ENCODE assay signal across 19 cellular contexts in genomic region chr4:3497095-3497494, GRCh38. TPM values are rescaled to one million over a fixed set of nuclear protein-coding genes. Genes with fewer than 3 reads are reported as not detected.
DNase-seq lines count a peak whose midpoint lies in the region; ATAC-seq, FAIRE-seq and TF ChIP-seq lines count a peak whose summit lies in the region.
"Had no signal": no experiment of that assay in that cellular context is flagged by ENCODE, and none has a peak within 500 bp of the region (broad histone marks: within the 10 kb centered on the region; RNA-seq: fewer than 3 reads in every experiment).

No MANE protein-coding gene starts in this region.

- H3K4me1 ChIP-seq in heart right ventricle (peaks cover 0 to 78% (median 25%) of the 10 kb centered on the region in 9 donors), heart left ventricle (peaks cover 0 to 62% (median 12%) of the 10 kb centered on the region in 12 donors), BLaER1 (peaks cover 44% of the 10 kb centered on the region), H1 (replicated peaks in 1 of 4; ENCODE audit: control insufficient read depth in 3 of 4, insufficient read depth in 4 of 4, low read length in 3 of 4) (peaks cover 0 to 17% (median 8%) of the 10 kb centered on the region in 4 experiments; a peak in 5 of 7 replicates)
- H3K4me1 ChIP-seq: BE2C had no signal

- H2BK15ac ChIP-seq in H1 (ENCODE audit: low read length): no peak overlapping the region

- no peaks in the 10 kb centered on the region; the same call in none of the 2 replicates for H3K79me1 ChIP-seq in H1 (ENCODE audit: low read depth, low read length)

- TF ChIP-seq CTCF in heart right ventricle (IDR thresholded peaks at IDR 0.05) (no peak), heart left ventricle (IDR thresholded peaks at IDR 0.05) (no peak), H1 (IDR thresholded peaks at IDR 0.05; ENCODE audit: control extremely low read depth in 1 of 3, insufficient read depth in 1 of 3, low read depth in 1 of 3, low read length in 3 of 3) (no peak), neural crest cell (conservative IDR thresholded peaks at IDR 0.05) (no peak)

- CTCF ChIA-PET in H1 (lab: Charles Lee; ENCODE audit: partially characterized antibody): interaction anchor here (0.6 kb wide), 1 partner anchor 141 kb away, joined by 4 read pairs; no protein-coding TSS in a partner anchor

- no peaks in the 10 kb centered on the region for H3K9me3 Mint-ChIP-seq in neural crest cell
- no peaks in the 10 kb centered on the region for H3K9me3 Mint-ChIP-seq in stimulated activated effector memory CD8-positive, alpha-beta T cell treated with anti-CD3 and anti-CD28 coated beads, Interleukin-12 subunit alpha, Interleukin-12 subunit beta, amount 100 ng/mL, for 72 hours
- H3K9me3 Mint-ChIP-seq: CD8-positive, alpha-beta T cell; HFFc6 had no signal

- DNase-seq in heart right ventricle (no peak), heart left ventricle (no peak), H1 (ENCODE audit: low read depth in 1 of 2, low spot score in 2 of 2) (no peak), neural crest cell (ENCODE audit: low read depth, low spot score) (no peak), H7 (no peak)
- DNase-seq in stimulated activated effector memory CD8-positive, alpha-beta T cell treated with anti-CD3 and anti-CD28 coated beads, Interleukin-12 subunit alpha, Interleukin-12 subunit beta, amount 100 ng/mL, for 72 hours (ENCODE audit: low spot score in 2 of 2): no peak
- DNase-seq: BE2C; CD8-positive, alpha-beta T cell; COR-L47; DMS53; GF-D8; GOT3; HCEC 1CT; HFFc6 had no signal

- no peak overlapping the region for H3K56ac ChIP-seq in H1 (replicated peaks; ENCODE audit: insufficient read length, low read depth, low read length)

- H2AK5ac ChIP-seq in H1 (ENCODE audit: low read depth, low read length): no peak overlapping the region

- H4K20me1 ChIP-seq in BLaER1: peaks cover 66% of the 10 kb centered on the region
- H4K20me1 ChIP-seq in H1 (replicated peaks in 1 of 2; ENCODE audit: control insufficient read depth in 1 of 2, insufficient read depth in 2 of 2, low read length in 2 of 2): peaks cover 21 to 43% of the 10 kb centered on the region in 2 experiments

- no peak overlapping the region for H4K8ac ChIP-seq in H1 (ENCODE audit: extremely low read depth, insufficient read depth, low read length)

- H2AFZ ChIP-seq in H1 (ENCODE audit: low read length): no peak overlapping the region

- POLR2A ChIA-PET in H1 (lab: Charles Lee; ENCODE audit: partially characterized antibody): interaction anchor here (1.2 kb wide), 1 partner anchor 16 kb away, joined by 3 read pairs; no protein-coding TSS in a partner anchor

- H4K5ac ChIP-seq in H1 (ENCODE audit: insufficient read length, low read depth, low read length): no peak overlapping the region

- no peak overlapping the region for H3K23ac ChIP-seq in H1 (ENCODE audit: insufficient read length)

- no peaks in the 10 kb centered on the region for H3K79me2 ChIP-seq in H1 (ENCODE audit: control insufficient read depth in 1 of 2, insufficient read depth in 2 of 2, low read length in 2 of 2)

- no peak for TF ChIP-seq RAD21 in H1 (IDR thresholded peaks at IDR 0.05 in 1 of 2, conservative IDR thresholded peaks at IDR 0.05 in 1 of 2; ENCODE audit: low read depth in 2 of 2, low read length in 2 of 2)

- no peak overlapping the region for H2BK12ac ChIP-seq in H1 (ENCODE audit: low read depth, low read length)

- H4K91ac ChIP-seq in H1 (replicated peaks; ENCODE audit: insufficient read length, low read length): no peak overlapping the region

- H3K9me3 ChIP-seq in heart right ventricle (no peaks in the 10 kb centered on the region), heart left ventricle (no peaks in the 10 kb centered on the region), BLaER1 (no peaks in the 10 kb centered on the region), H1 (ENCODE audit: insufficient read depth in 2 of 2, low read depth in 1 of 2, low read length in 1 of 2) (no peaks in the 10 kb centered on the region)
- H3K9me3 ChIP-seq: BE2C had no signal

- H3K4me2 ChIP-seq in BLaER1 (peak overlapping the region; percentile 7; the same call in 1 of the 2 replicates), H1 (ENCODE audit: insufficient read depth in 1 of 2, low read depth in 2 of 2, low read length in 2 of 2) (no peak overlapping the region)

- H3K27me3 ChIP-seq in heart right ventricle (peaks cover 0 to 39% (median 17%) of the 10 kb centered on the region in 7 donors), heart left ventricle (peaks cover 0 to 31% (median 7%) of the 10 kb centered on the region in 9 donors), BLaER1 (peaks cover 12% of the 10 kb centered on the region; the same call in 1 of the 2 replicates), H1 (replicated peaks in 1 of 4; ENCODE audit: control insufficient read depth in 3 of 4, extremely low read depth in 1 of 4, insufficient read depth in 3 of 4, low read length in 3 of 4) (peaks cover 31 to 63% (median 51%) of the 10 kb centered on the region in 4 experiments), H7 (ENCODE audit: control insufficient read depth, insufficient read depth, low read length) (peaks cover 20% of the 10 kb centered on the region)

- H3K27ac ChIP-seq in heart right ventricle (peak overlapping the region in 6 of 10 donors; percentile 20 to 62 (median 38)), heart left ventricle (peak overlapping the region in 5 of 12 donors; percentile 10 to 46 (median 29)), BLaER1 (no peak overlapping the region), H1 (ENCODE audit: low read depth, low read length) (no peak overlapping the region)
- H3K27ac ChIP-seq: HL-60 had no signal

- H3K23me2 ChIP-seq in H1 (ENCODE audit: low read depth, low read length): no peaks in the 10 kb centered on the region

- ATAC-seq in heart right ventricle (no peak), heart left ventricle (no peak)
- no peak for ATAC-seq in stimulated activated effector memory CD8-positive, alpha-beta T cell treated with anti-CD3 and anti-CD28 coated beads, Interleukin-12 subunit alpha, Interleukin-12 subunit beta, amount 100 ng/mL, for 72 hours
- ATAC-seq: CD8-positive, alpha-beta T cell had no signal

- no peak overlapping the region for H3K9ac ChIP-seq in BLaER1
- H3K9ac ChIP-seq in H1 (replicated peaks in 1 of 4; ENCODE audit: extremely low read depth in 1 of 4, low read depth in 3 of 4, low read length in 3 of 4): no peak overlapping the region

- FAIRE-seq in H1 (lab: Jason Lieb, UNC): no peak
- FAIRE-seq: A204.1, GM19239 had no signal

- intact Hi-C loops in heart right ventricle (cut with DNase I): no loop called here
- intact Hi-C loops in heart left ventricle (cut with DNase I): no loop called here

- 87 to 88% methylated on average over 6 of the region's 6 CpGs for WGBS in heart right ventricle, 2 donors
- 70 to 89% (median 88%) methylated on average over 5 to 6 of the region's 6 CpGs for WGBS in heart left ventricle, 4 donors
- WGBS in H1 (ENCODE audit: extremely low coverage in 1 of 2, insufficient coverage in 1 of 2, insufficient read length in 1 of 2, insufficient replicate concordance in 2 of 2, low coverage in 1 of 2, low lambda C conversion rate in 2 of 2, missing lambda C conversion rate in 1 of 2), 2 experiments: 79% methylated on average over 6 of the region's 6 CpGs; no CpG with 5 or more reads in 1 of the 2 experiments

- H3K27ac Mint-ChIP-seq in neural crest cell (ENCODE audit: unreplicated experiment): peak overlapping the region; percentile 83
- H3K27ac Mint-ChIP-seq in stimulated activated effector memory CD8-positive, alpha-beta T cell treated with anti-CD3 and anti-CD28 coated beads, Interleukin-12 subunit alpha, Interleukin-12 subunit beta, amount 100 ng/mL, for 72 hours: no peak overlapping the region
- H3K27ac Mint-ChIP-seq: CD8-positive, alpha-beta T cell; HFFc6 had no signal

- no peak overlapping the region for H3K14ac ChIP-seq in H1 (ENCODE audit: insufficient read length)

- H3K27me3 Mint-ChIP-seq in neural crest cell (ENCODE audit: low read depth): peaks cover 6% of the 10 kb centered on the region

- H3K36me3 Mint-ChIP-seq in neural crest cell (ENCODE audit: low read depth): no peaks in the 10 kb centered on the region
- no peaks in the 10 kb centered on the region for H3K36me3 Mint-ChIP-seq in stimulated activated effector memory CD8-positive, alpha-beta T cell treated with anti-CD3 and anti-CD28 coated beads, Interleukin-12 subunit alpha, Interleukin-12 subunit beta, amount 100 ng/mL, for 72 hours

- H3K4me1 Mint-ChIP-seq in neural crest cell: peaks cover 5% of the 10 kb centered on the region
- no peaks in the 10 kb centered on the region for H3K4me1 Mint-ChIP-seq in stimulated activated effector memory CD8-positive, alpha-beta T cell treated with anti-CD3 and anti-CD28 coated beads, Interleukin-12 subunit alpha, Interleukin-12 subunit beta, amount 100 ng/mL, for 72 hours
- H3K4me1 Mint-ChIP-seq: CD14-positive monocyte had no signal

- no peak overlapping the region for H2BK5ac ChIP-seq in H1 (ENCODE audit: low read depth, low read length)

- no peak overlapping the region for H2BK120ac ChIP-seq in H1 (replicated peaks; ENCODE audit: low read depth, low read length)

- H3K18ac ChIP-seq in H1 (ENCODE audit: extremely low read depth, low read length): 0 out of 2 replicates have a peak overlapping the region, but pooled peaks have one; percentile 19

- no peak for TF ChIP-seq EP300 in H1 (IDR thresholded peaks at IDR 0.05; ENCODE audit: borderline replicate concordance in 1 of 2, low read depth in 2 of 2, low read length in 2 of 2)

- no peak overlapping the region for H3K4me3 Mint-ChIP-seq in neural crest cell
- H3K4me3 Mint-ChIP-seq in stimulated activated effector memory CD8-positive, alpha-beta T cell treated with anti-CD3 and anti-CD28 coated beads, Interleukin-12 subunit alpha, Interleukin-12 subunit beta, amount 100 ng/mL, for 72 hours: no peak overlapping the region
- H3K4me3 Mint-ChIP-seq: CD8-positive, alpha-beta T cell; HFFc6 had no signal

- no peak overlapping the region for H3K4ac ChIP-seq in H1 (replicated peaks; ENCODE audit: insufficient read length, low read depth, low read length)

- H3K36me3 ChIP-seq in heart right ventricle (peaks cover 0 to 41% (median 0%) of the 10 kb centered on the region in 9 donors), heart left ventricle (peaks cover 0 to 17% (median under 1%) of the 10 kb centered on the region in 9 donors), BLaER1 (peaks cover 22% of the 10 kb centered on the region; the same call in 1 of the 2 replicates), H1 (ENCODE audit: control insufficient read depth in 2 of 4, insufficient read depth in 4 of 4, low read length in 3 of 4) (no peaks in the 10 kb centered on the region), H7 (replicated peaks; ENCODE audit: control insufficient read depth, insufficient read depth, low read length) (no peaks in the 10 kb centered on the region)
- H3K36me3 ChIP-seq: BE2C had no signal

- TF ChIP-seq POLR2A in heart left ventricle (IDR thresholded peaks at IDR 0.05): no peak
- TF ChIP-seq POLR2A in H1 (IDR thresholded peaks at IDR 0.05; ENCODE audit: control extremely low read depth in 1 of 2, low read depth in 2 of 2, low read length in 2 of 2): no peak

- no peak overlapping the region for H2BK20ac ChIP-seq in H1 (ENCODE audit: low read length)

- no peak overlapping the region for H3K4me3 ChIP-seq in heart right ventricle
- no peak overlapping the region for H3K4me3 ChIP-seq in heart left ventricle
- H3K4me3 ChIP-seq in BLaER1: no peak overlapping the region
- H3K4me3 ChIP-seq in H1 (ENCODE audit: extremely low read depth in 1 of 4, insufficient read depth in 2 of 4, low read depth in 3 of 4, low read length in 4 of 4): no peak overlapping the region
- H3K4me3 ChIP-seq in H7 (ENCODE audit: insufficient read depth, low read depth, low read length): no peak overlapping the region

RNA-seq across cellular contexts. Expression of gene DOK7, which starts 34.0 kb away (rescaled TPM):
- total RNA-seq in heart right ventricle (10 to 100 TPM; 30.3 to 60.0 (median 37.2) TPM), heart left ventricle (10 to 100 TPM; 27.7 to 75.1 (median 39.7) TPM), neural crest cell (0.16 TPM in 1 of 2 replicates, not detected in the other)
- polyA plus RNA-seq in heart right ventricle (10 to 100 TPM; 61.5 to 89.7 TPM), heart left ventricle (10 to 100 TPM; 59.1 to 89.5 TPM), H1 (2011; rRNA removed) (0.32 and 0.36 TPM in 2 replicates)
- total RNA-seq in H1 (2021; fragmentation: NEBNext Ultra II Directional; extraction: Animal tissue kit (Norgen Biotek cat#: 25700)): not detected in 2 replicates
- polyA plus RNA-seq in H1 (2011; cell fraction: cytosol; rRNA removed): 0.19 TPM
- 0.27 TPM for polyA plus RNA-seq in H1 (2011; cell fraction: nucleus; rRNA removed)
- 0.09 to 0.32 TPM (median 0.25 TPM) in 3 of 4 replicates, not detected in the other for polyA plus RNA-seq in H1 (2012, experiment 1 of 2)
- polyA plus RNA-seq in H1 (2012, experiment 2 of 2): 0.09 TPM
- polyA plus RNA-seq in H1 (2013, experiment 1 of 2): 0.14 TPM
- 0.13 TPM for polyA plus RNA-seq in H1 (2013, experiment 2 of 2)
- polyA minus RNA-seq in H1 (2011; rRNA and poly(A)+ RNA removed): not detected in 2 replicates
- polyA minus RNA-seq in H1 (2011; cell fraction: cytosol; rRNA and poly(A)+ RNA removed): not detected
- not detected for polyA minus RNA-seq in H1 (2011; cell fraction: nucleus; rRNA and poly(A)+ RNA removed)
- total RNA-seq in H7 (2014; rRNA removed; shearing (Covaris generic)): 0.22 and 0.73 TPM in 2 replicates
- total RNA-seq: CD8-positive, alpha-beta T cell; HFFc6 had no signal
- polyA plus RNA-seq: CD14-positive monocyte had no signal

RNA-seq across cellular contexts. Expression of gene LRPAP1, which starts 35.1 kb away (rescaled TPM):
- total RNA-seq in heart right ventricle (100 to 1,000 TPM; 234 to 392 (median 345) TPM), heart left ventricle (100 to 1,000 TPM; 221 to 389 (median 283) TPM), neural crest cell (106 and 116 TPM in 2 replicates)
- polyA plus RNA-seq in heart right ventricle (100 to 1,000 TPM in 1 of 2 donors, 10 to 100 TPM in 1; 49.9 to 418 TPM), heart left ventricle (100 to 1,000 TPM; 105 to 322 TPM), H1 (2011; rRNA removed) (31.1 and 39.6 TPM in 2 replicates)
- 101 and 106 TPM in 2 replicates for total RNA-seq in H1 (2021; fragmentation: NEBNext Ultra II Directional; extraction: Animal tissue kit (Norgen Biotek cat#: 25700))
- polyA plus RNA-seq in H1 (2011; cell fraction: cytosol; rRNA removed): 80.4 TPM
- 79.1 TPM for polyA plus RNA-seq in H1 (2011; cell fraction: nucleus; rRNA removed)
- 76.1 to 129 TPM (median 105 TPM) in 4 replicates for polyA plus RNA-seq in H1 (2012, experiment 1 of 2)
- 55.3 TPM for polyA plus RNA-seq in H1 (2012, experiment 2 of 2)
- polyA plus RNA-seq in H1 (2013, experiment 1 of 2): 89.8 TPM
- polyA plus RNA-seq in H1 (2013, experiment 2 of 2): 106 TPM
- polyA minus RNA-seq in H1 (2011; rRNA and poly(A)+ RNA removed): 31.4 and 55.9 TPM in 2 replicates
- 47.0 TPM for polyA minus RNA-seq in H1 (2011; cell fraction: cytosol; rRNA and poly(A)+ RNA removed)
- polyA minus RNA-seq in H1 (2011; cell fraction: nucleus; rRNA and poly(A)+ RNA removed): 33.5 TPM
- total RNA-seq in H7 (2014; rRNA removed; shearing (Covaris generic)): 57.9 and 101 TPM in 2 replicates

RNA-seq across cellular contexts. Expression of gene HGFAC, which starts 55.3 kb away (rescaled TPM):
- total RNA-seq in heart right ventricle (under 1 TPM in 6 of 10 donors, not detected in 4; 0.15 to 0.59 (median 0.36) TPM), heart left ventricle (under 1 TPM in 5 of 9 donors, not detected in 4; 0.19 to 0.65 (median 0.47) TPM), neural crest cell (1.3 and 1.6 TPM in 2 replicates)
- polyA plus RNA-seq in heart right ventricle (1 to 10 TPM; 1.0 to 1.1 TPM), heart left ventricle (under 1 TPM; 0.11 to 0.73 TPM), H1 (2011; rRNA removed) (0.14 and 0.35 TPM in 2 replicates)
- 0.15 TPM in 1 of 2 replicates, not detected in the other for total RNA-seq in H1 (2021; fragmentation: NEBNext Ultra II Directional; extraction: Animal tissue kit (Norgen Biotek cat#: 25700))
- polyA plus RNA-seq in H1 (2011; cell fraction: cytosol; rRNA removed): 0.34 TPM
- polyA plus RNA-seq in H1 (2011; cell fraction: nucleus; rRNA removed): 2.4 TPM
- 0.60 TPM in 1 of 4 replicates, not detected in the others for polyA plus RNA-seq in H1 (2012, experiment 1 of 2)
- polyA plus RNA-seq in H1 (2012, experiment 2 of 2): not detected
- polyA plus RNA-seq in H1 (2013, experiment 1 of 2): 0.10 TPM
- 0.07 TPM for polyA plus RNA-seq in H1 (2013, experiment 2 of 2)
- not detected in 2 replicates for polyA minus RNA-seq in H1 (2011; rRNA and poly(A)+ RNA removed)
- not detected for polyA minus RNA-seq in H1 (2011; cell fraction: cytosol; rRNA and poly(A)+ RNA removed)
- polyA minus RNA-seq in H1 (2011; cell fraction: nucleus; rRNA and poly(A)+ RNA removed): not detected
- total RNA-seq in H7 (2014; rRNA removed; shearing (Covaris generic)): 0.03 and 1.1 TPM in 2 replicates
- total RNA-seq: CD8-positive, alpha-beta T cell had no signal
- polyA plus RNA-seq: CD14-positive monocyte had no signal

Comparison
In these comparisons a context has a peak if more than half of its experiments do, and no peak if none do; other contexts are left out.
1. H3K27ac ChIP-seq: peak in heart right ventricle (6 of 10); none in BLaER1 (single experiment) and H1 (single experiment).
2. RNA of gene DOK7, which starts 34.0 kb away (total RNA-seq): 27.7 to 75.1 TPM in heart left ventricle and 30.3 to 60.0 TPM in heart right ventricle; 0.22 to 0.73 TPM in H7, not detected in H1 and 0.16 TPM in neural crest cell; every median in the first group is over 10 times any median in the second.